Comparison of ENCODE assay signal across 19 cellular contexts in the genomic region with DNA sequence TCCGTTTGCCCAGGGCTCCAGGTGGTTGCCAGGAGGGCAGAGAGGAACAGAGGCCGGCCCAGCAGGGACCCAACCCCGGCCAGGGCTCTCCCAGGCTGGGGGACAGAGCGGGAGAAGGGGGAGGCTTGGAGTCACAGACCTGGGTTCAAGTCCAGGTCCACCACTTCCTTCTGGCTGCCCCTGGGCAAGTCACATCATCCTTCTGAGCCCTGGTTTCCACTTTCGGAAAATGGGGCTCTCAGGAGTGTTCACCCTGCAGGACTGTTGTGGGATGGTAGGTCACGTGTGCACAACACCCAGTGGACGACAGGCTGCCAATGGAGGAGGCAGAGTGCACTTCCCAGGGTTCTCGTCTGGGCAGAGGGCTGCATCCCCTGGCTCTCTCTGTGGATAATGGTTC.
"Had no signal": no experiment of that assay in that cellular context is flagged by ENCODE, and none has a peak within 500 bp of the region (broad histone marks: within the 10 kb centered on the region; RNA-seq: fewer than 3 reads in every experiment).

No MANE protein-coding gene starts in this region.

- H3K36me3 Mint-ChIP-seq: activated naive CD4-positive, alpha-beta T cell treated with anti-CD3 and anti-CD28 coated beads, Interleukin-2, amount 50 U/mL, for 72 hours had no signal

- H3K9me3 ChIP-seq: tibial nerve, uterus had no signal

- DNase-seq: activated CD4-positive, alpha-beta T cell treated with anti-CD3 and anti-CD28 coated beads, Interleukin-2, amount 10 ng/mL, durations not matched to agents 7 days and 5 days; activated CD8-positive, alpha-beta T cell treated with anti-CD3 and anti-CD28 coated beads, Interleukin-2, amount 10 ng/mL, durations not matched to agents 7 days and 5 days; activated T-cell treated with anti-CD3 and anti-CD28 coated beads, Interleukin-2, amount 50 U/mL, for 4 hours; amniotic stem cell; dermis blood vessel endothelial cell; effector memory CD4-positive, alpha-beta T cell; left cardiac atrium; nucleus accumbens; stimulated activated CD4-positive, alpha-beta T cell treated with anti-CD3 and anti-CD28 coated beads, Interleukin-15, amount 100 ng/mL, for 24 hours; stimulated activated CD4-positive, alpha-beta T cell treated with anti-CD3 and anti-CD28 coated beads, Interleukin-2, amount 100 ng/mL, for 48 hours; T1000; uterus had no signal

- H3K27me3 Mint-ChIP-seq: activated CD4-positive, alpha-beta T cell treated with anti-CD3 and anti-CD28 coated beads, Interleukin-2, amount 10 ng/mL, durations not matched to agents 7 days and 5 days; stimulated activated naive CD8-positive, alpha-beta T cell treated with anti-CD3 and anti-CD28 coated beads, Interleukin-15, Interleukin-2, amounts not matched to agents 100 ng/mL and 50 ng/mL, for 24 hours had no signal

- H3K4me3 Mint-ChIP-seq: activated CD4-positive, alpha-beta T cell treated with anti-CD3 and anti-CD28 coated beads, Interleukin-2, amount 10 ng/mL, durations not matched to agents 7 days and 5 days; activated CD8-positive, alpha-beta T cell treated with anti-CD3 and anti-CD28 coated beads, Interleukin-2, amount 10 ng/mL, durations not matched to agents 7 days and 5 days; activated T-cell treated with anti-CD3 and anti-CD28 coated beads, Interleukin-2, amount 50 U/mL, for 4 hours; nephron; stimulated activated naive CD8-positive, alpha-beta T cell treated with anti-CD3 and anti-CD28 coated beads, Interleukin-15, Interleukin-2, amounts not matched to agents 100 ng/mL and 50 ng/mL, for 24 hours had no signal

- H3K4me1 ChIP-seq: tibial nerve, uterus had no signal

- H3K4me1 Mint-ChIP-seq: activated CD4-positive, alpha-beta T cell treated with anti-CD3 and anti-CD28 coated beads, Interleukin-2, amount 10 ng/mL, durations not matched to agents 7 days and 5 days; nephron had no signal

- H3K27me3 ChIP-seq: tibial nerve, uterus had no signal

- H3K27ac Mint-ChIP-seq: activated CD4-positive, alpha-beta T cell treated with anti-CD3 and anti-CD28 coated beads, Interleukin-2, amount 10 ng/mL, durations not matched to agents 7 days and 5 days; activated CD8-positive, alpha-beta T cell treated with anti-CD3 and anti-CD28 coated beads, Interleukin-2, amount 10 ng/mL, durations not matched to agents 7 days and 5 days; activated naive CD4-positive, alpha-beta T cell treated with anti-CD3 and anti-CD28 coated beads, Interleukin-2, amount 50 U/mL, for 72 hours; nephron; progenitor cell of endocrine pancreas; stimulated activated naive CD8-positive, alpha-beta T cell treated with anti-CD3 and anti-CD28 coated beads, Interleukin-15, Interleukin-2, amounts not matched to agents 100 ng/mL and 50 ng/mL, for 24 hours had no signal

- ATAC-seq: activated CD8-positive, alpha-beta T cell treated with anti-CD3 and anti-CD28 coated beads, Interleukin-2, amount 10 ng/mL, durations not matched to agents 7 days and 5 days; activated naive CD4-positive, alpha-beta T cell treated with anti-CD3 and anti-CD28 coated beads, Interleukin-2, amount 50 U/mL, for 72 hours; activated T-cell treated with anti-CD3 and anti-CD28 coated beads, Interleukin-2, amount 50 U/mL, for 4 hours; left cardiac atrium had no signal

- H3K4me3 ChIP-seq: lung, skin epidermis, tibial nerve, uterus had no signal

- H3K9me3 Mint-ChIP-seq: activated CD4-positive, alpha-beta T cell treated with anti-CD3 and anti-CD28 coated beads, Interleukin-2, amount 10 ng/mL, durations not matched to agents 7 days and 5 days; activated naive CD4-positive, alpha-beta T cell treated with anti-CD3 and anti-CD28 coated beads, Interleukin-2, amount 50 U/mL, for 72 hours; activated T-cell treated with anti-CD3 and anti-CD28 coated beads, Interleukin-2, amount 50 U/mL, for 4 hours; nephron; stimulated activated naive CD8-positive, alpha-beta T cell treated with anti-CD3 and anti-CD28 coated beads, Interleukin-15, Interleukin-2, amounts not matched to agents 100 ng/mL and 50 ng/mL, for 24 hours had no signal

- H3K27ac ChIP-seq: skin epidermis, tibial nerve, uterus had no signal

- H3K36me3 ChIP-seq: tibial nerve, uterus had no signal
